Comparison of ENCODE assay signal across 4 cellular contexts in genomic region chr1:12348113-12348512, GRCh38.
"Had no signal": no experiment of that assay in that cellular context is flagged by ENCODE, and none has a peak within 500 bp of the region (broad histone marks: within the 10 kb centered on the region; RNA-seq: fewer than 3 reads in every experiment).

No MANE protein-coding gene starts in this region.

- DNase-seq: H9, HCEC 1CT, IMR-90 had no signal

- H3K9me3 Mint-ChIP-seq: GM23338, H9 had no signal

- H3K27ac Mint-ChIP-seq: GM23338, H9 had no signal

- H2AFZ ChIP-seq: GM23338 had no signal

- H3K4me3 Mint-ChIP-seq: GM23338, H9 had no signal

- H3K4me2 ChIP-seq: GM23338 had no signal

- H3K4me1 Mint-ChIP-seq: GM23338, H9 had no signal

- ATAC-seq: GM23338 had no signal

- H3K4me3 ChIP-seq: GM23338 had no signal
